8 cellular contexts compared by ENCODE assay signal in the genomic region with DNA sequence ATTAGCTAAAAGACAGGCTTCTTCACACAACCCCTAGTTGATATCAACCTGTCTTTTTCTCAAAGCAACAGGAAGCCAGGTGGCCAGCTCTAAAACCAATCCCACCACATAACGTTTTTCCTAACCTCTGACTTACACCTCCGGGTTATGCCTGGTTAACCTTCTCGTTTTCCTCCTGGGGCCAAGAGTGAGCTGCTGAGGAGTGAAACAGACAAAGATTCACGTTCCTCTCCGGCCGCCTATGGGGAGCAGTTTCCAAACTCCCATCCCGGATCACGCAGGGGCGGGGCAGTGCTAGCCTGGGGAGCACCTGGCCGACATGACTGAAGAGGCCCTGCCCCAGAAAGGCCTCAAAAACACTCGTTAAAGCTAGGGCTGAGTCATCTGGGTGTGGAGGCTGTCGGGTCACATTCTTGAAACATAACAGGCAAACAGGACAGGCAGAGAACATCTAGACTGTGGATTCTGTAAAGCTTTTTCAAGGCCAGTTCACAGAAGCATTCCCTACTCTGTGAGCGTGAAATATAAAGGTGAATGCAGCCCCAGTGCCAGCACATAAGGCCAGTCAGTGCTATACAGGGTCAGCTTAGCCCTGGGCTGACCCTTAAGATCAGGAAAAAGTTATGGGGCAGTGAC. TPM values are rescaled to one million over a fixed set of nuclear protein-coding genes. Genes with fewer than 3 reads are reported as not detected.
DNase-seq lines count a peak whose midpoint lies in the region; ATAC-seq and TF ChIP-seq lines count a peak whose summit lies in the region.

No MANE protein-coding gene starts in this region.

- no peak overlapping the region for H3K9ac ChIP-seq in neuronal stem cell (ENCODE audit: low read depth, low read length, poor library complexity)

- no peak overlapping the region for H4K8ac ChIP-seq in neuronal stem cell (ENCODE audit: low read depth, low read length)

- no peak for TF ChIP-seq EP300 in esophagus muscularis mucosa (IDR thresholded peaks at IDR 0.05)

- H3K79me1 ChIP-seq in neuronal stem cell (ENCODE audit: low read depth, low read length), result no peaks in the 10 kb centered on the region

- H3K4me3 ChIP-seq in esophagus muscularis mucosa (peak overlapping the region in 1 of 4 donors; percentile 10), neuronal stem cell (ENCODE audit: low read length in 2 of 2) (peak overlapping the region in 1 of 2 donors; percentile 29), vagina (peak overlapping the region; percentile 20 to 24)

- H3K4me2 ChIP-seq in neuronal stem cell (ENCODE audit: insufficient read depth, low read length, poor library complexity, severe bottlenecking), result no peak overlapping the region

- H3K18ac ChIP-seq in neuronal stem cell (ENCODE audit: low read length), result peak overlapping the region; percentile 33

- WGBS in esophagus muscularis mucosa, result 15% methylated on average over 13 of the region's 13 CpGs
- WGBS in neuronal stem cell (ENCODE audit: extremely low coverage in 2 of 2, insufficient read length in 2 of 2, insufficient replicate concordance in 1 of 2), 2 donors, result no CpG with 5 or more reads among the region's 13 CpGs

- DNase-seq in GM10248 (ENCODE audit: extremely low spot score), result peak; percentile 59
- DNase-seq in NCI-H2196 (lab: John Stamatoyannopoulos, UW; ENCODE audit: unreplicated experiment), result peak; percentile 77
- peak; percentile 83 for DNase-seq in activated CD8-positive, alpha-beta memory T cell treated with anti-CD3 and anti-CD28 coated beads, Interleukin-2, amount 50 U/mL, for 48 hours
- peak; percentile 95 for DNase-seq in esophagus muscularis mucosa (ENCODE audit: extremely low spot score)
- DNase-seq in neuronal stem cell (ENCODE audit: low spot score), result peak; percentile 31
- DNase-seq in vagina (ENCODE audit: extremely low spot score in 2 of 2), result peak in 1 of 2 donors; percentile 99
- no peak for DNase-seq in NCI-H446 (lab: John Stamatoyannopoulos, UW)

- ATAC-seq in HG02642 (IDR thresholded peaks at IDR 0.05; ENCODE audit: poor library complexity, unreplicated experiment), result peak; percentile 45

- POLR2A ChIA-PET in GM10248 (lab: Yijun Ruan, JAX), result no interaction called here

- no peak overlapping the region for H2AK5ac ChIP-seq in neuronal stem cell (ENCODE audit: low read depth, low read length)

- H3K23ac ChIP-seq in neuronal stem cell (ENCODE audit: low read depth, low read length, poor library complexity), result no peak overlapping the region

- intact Hi-C loops in esophagus muscularis mucosa (cut with DNase I) (no loop called here), vagina (cut with DNase I) (no loop called here)

- H3K9me3 ChIP-seq in esophagus muscularis mucosa (no peaks in the 10 kb centered on the region), neuronal stem cell (replicated peaks in 1 of 2; ENCODE audit: control insufficient read depth in 2 of 2, insufficient read depth in 1 of 2, low read depth in 1 of 2, low read length in 2 of 2) (peaks cover 2 to 9% of the 10 kb centered on the region in 2 donors), vagina (no peaks in the 10 kb centered on the region)

- no peak for TF ChIP-seq CTCF in GM10248 (IDR thresholded peaks at IDR 0.05; ENCODE audit: control extremely low read depth, extremely low read depth, low read depth, missing control alignments)
- no peak for TF ChIP-seq CTCF in esophagus muscularis mucosa (IDR thresholded peaks at IDR 0.05)
- no peak for TF ChIP-seq CTCF in vagina (IDR thresholded peaks at IDR 0.05)

- no peak overlapping the region for H4K91ac ChIP-seq in neuronal stem cell (ENCODE audit: low read depth, low read length, poor library complexity)

- H3K27me3 ChIP-seq in esophagus muscularis mucosa (no peaks in the 10 kb centered on the region), neuronal stem cell (ENCODE audit: control insufficient read depth in 3 of 3, insufficient read depth in 3 of 3, low read depth in 1 of 3, low read length in 3 of 3) (no peaks in the 10 kb centered on the region), vagina (no peaks in the 10 kb centered on the region)

- H2BK5ac ChIP-seq in neuronal stem cell (ENCODE audit: low read length), result no peak overlapping the region

- H2BK12ac ChIP-seq in neuronal stem cell (ENCODE audit: low read length), result no peak overlapping the region

- H3K4ac ChIP-seq in neuronal stem cell (ENCODE audit: low read length), result no peak overlapping the region

- H3K27ac ChIP-seq in esophagus muscularis mucosa (replicated peaks in 1 of 4) (peak overlapping the region; percentile 82 to 93 (median 88)), neuronal stem cell (replicated peaks; ENCODE audit: low read length) (peak overlapping the region; percentile 57), vagina (peak overlapping the region; percentile 98)

- no peaks in the 10 kb centered on the region for H3K36me3 ChIP-seq in esophagus muscularis mucosa
- H3K36me3 ChIP-seq in neuronal stem cell (replicated peaks in 1 of 2; ENCODE audit: control insufficient read depth in 2 of 2, insufficient read depth in 2 of 2, low read length in 2 of 2), result peaks cover 0 to 2% of the 10 kb centered on the region in 2 donors
- H3K36me3 ChIP-seq in vagina, result no peaks in the 10 kb centered on the region

- H2BK120ac ChIP-seq in neuronal stem cell (ENCODE audit: low read depth, low read length), result no peak overlapping the region

- TF ChIP-seq POLR2A in esophagus muscularis mucosa (IDR thresholded peaks at IDR 0.05; ENCODE audit: low read depth) (peak; percentile 9), vagina (IDR thresholded peaks at IDR 0.05) (peak in 1 of 2 donors; percentile 49)

- CTCF ChIA-PET in GM10248 (lab: Yijun Ruan, JAX), result interaction anchor here (0.8 to 3.2 kb wide), 13 partner anchors 11 to 110 kb away, joined by 3 to 30 read pairs (median 4); partner anchors contain the start of genes DLGAP5, LGALS3 and MAPK1IP1L

- H3K4me1 ChIP-seq in esophagus muscularis mucosa (peaks cover 70 to 93% (median 80%) of the 10 kb centered on the region in 4 donors), neuronal stem cell (ENCODE audit: control insufficient read depth in 2 of 2, insufficient read depth in 1 of 2, low read depth in 1 of 2, low read length in 2 of 2) (peaks cover 12 to 18% of the 10 kb centered on the region in 2 donors), vagina (peaks cover 94% of the 10 kb centered on the region)

- peak overlapping the region; percentile 84 for H2AFZ ChIP-seq in neuronal stem cell (ENCODE audit: low read length)

- H3K14ac ChIP-seq in neuronal stem cell (ENCODE audit: low read length), result no peak overlapping the region

- H2BK15ac ChIP-seq in neuronal stem cell (ENCODE audit: low read length), result no peak overlapping the region

RNA-seq across cellular contexts. Expression of gene LGALS3, which starts 25.9 kb away (rescaled TPM):
- total RNA-seq in esophagus muscularis mucosa, result 100 to 1,000 TPM; 247 to 398 (median 297) TPM
- 2.4 TPM for polyA plus RNA-seq in neuronal stem cell (2013, experiment 1 of 2)
- polyA plus RNA-seq in neuronal stem cell (2013, experiment 2 of 2), result 3.1 TPM
- 417 TPM for total RNA-seq in vagina

RNA-seq across cellular contexts. Expression of gene MAPK1IP1L, which starts 51.7 kb away (rescaled TPM):
- total RNA-seq in esophagus muscularis mucosa, result 10 to 100 TPM; 36.5 to 95.4 (median 61.0) TPM
- polyA plus RNA-seq in neuronal stem cell (2013, experiment 1 of 2), result 103 TPM
- 108 TPM for polyA plus RNA-seq in neuronal stem cell (2013, experiment 2 of 2)
- total RNA-seq in vagina, result 39.3 TPM

Comparison
In these comparisons a context has a peak if more than half of its experiments do, and no peak if none do; other contexts are left out.
1. DNase-seq: peak in GM10248 (single experiment), NCI-H2196 (single experiment), activated CD8-positive, alpha-beta memory T cell treated with anti-CD3 and anti-CD28 coated beads, Interleukin-2, amount 50 U/mL, for 48 hours (single experiment), esophagus muscularis mucosa (single experiment) and neuronal stem cell (single experiment); none in NCI-H446 (0 of 2).
2. Peak in every context shown above with its lines, with median percentiles within 50 percentile points of each other: H3K27ac ChIP-seq.